ENCODE assay signal across 17 cellular contexts in genomic region chr14:68649461-68650189, GRCh38.
A peak's percentile ranks its signal among the peaks of the same experiment; 100 is the strongest.
DNase-seq lines count a peak whose midpoint lies in the region; ATAC-seq, FAIRE-seq and TF ChIP-seq lines count a peak whose summit lies in the region.
"Had no signal": no experiment of that assay in that cellular context is flagged by ENCODE, and none has a peak within 500 bp of the region (broad histone marks: within the 10 kb centered on the region; RNA-seq: fewer than 3 reads in every experiment).

No MANE protein-coding gene starts in this region.

- TF ChIP-seq CTCF in astrocyte (IDR thresholded peaks at IDR 0.05; ENCODE audit: insufficient read depth, low read depth, low read length) (no peak), hepatocyte (IDR thresholded peaks at IDR 0.05; ENCODE audit: poor library complexity) (no peak), sigmoid colon (IDR thresholded peaks at IDR 0.05) (no peak), WERI-Rb-1 (IDR thresholded peaks at IDR 0.05; ENCODE audit: low read depth, low read length) (no peak)

- no peak for FAIRE-seq in astrocyte (lab: Jason Lieb, UNC)
- FAIRE-seq: islet of Langerhans had no signal

- H3K79me2 ChIP-seq in astrocyte (ENCODE audit: insufficient read depth, low read length) = no peaks in the 10 kb centered on the region
- H3K79me2 ChIP-seq in hepatocyte = no peaks in the 10 kb centered on the region

- H3K9ac ChIP-seq in astrocyte (ENCODE audit: low read length) = no peak overlapping the region

- no peak overlapping the region for H3K4me2 ChIP-seq in astrocyte (ENCODE audit: low read length)
- H3K4me2 ChIP-seq in hepatocyte = no peak overlapping the region

- H4K20me1 ChIP-seq in astrocyte (ENCODE audit: insufficient read depth, low read length) = no peaks in the 10 kb centered on the region
- H4K20me1 ChIP-seq in hepatocyte (ENCODE audit: insufficient read depth, poor library complexity, severe bottlenecking) = no peaks in the 10 kb centered on the region

- no peak overlapping the region for H3K4me3 ChIP-seq in astrocyte (ENCODE audit: insufficient read depth, low read depth, low read length)
- H3K4me3 ChIP-seq in hepatocyte = no peak overlapping the region
- H3K4me3 ChIP-seq in sigmoid colon = no peak overlapping the region
- no peak overlapping the region for H3K4me3 ChIP-seq in WERI-Rb-1 (ENCODE audit: low read depth, low read length)

- WGBS in hepatocyte (ENCODE audit: low lambda C conversion rate, missing lambda C conversion rate) = 88% methylated on average over 8 of the region's 8 CpGs
- 84 to 95% methylated on average over 8 of the region's 8 CpGs for WGBS in sigmoid colon, 2 donors

- TF ChIP-seq EP300 in sigmoid colon (IDR thresholded peaks at IDR 0.05) = no peak

- H3K27ac Mint-ChIP-seq in astrocyte (ENCODE audit: unreplicated experiment) = no peak overlapping the region
- H3K27ac Mint-ChIP-seq: stimulated activated naive CD8-positive, alpha-beta T cell treated with anti-CD3 and anti-CD28 coated beads, Interleukin-15, amount 100 ng/mL, for 72 hours had no signal

- intact Hi-C loops in sigmoid colon (cut with DNase I) = loop anchor here (2.0 to 5.0 kb wide), 2 partner anchors 61 to 102 kb away; no protein-coding TSS in a partner anchor

- no peaks in the 10 kb centered on the region for H3K36me3 Mint-ChIP-seq in astrocyte (ENCODE audit: low read depth, unreplicated experiment)

- H3K9me3 ChIP-seq in astrocyte (ENCODE audit: insufficient read depth, low read depth, low read length) (no peaks in the 10 kb centered on the region), hepatocyte (ENCODE audit: low read depth) (no peaks in the 10 kb centered on the region), sigmoid colon (no peaks in the 10 kb centered on the region), WERI-Rb-1 (ENCODE audit: severe bottlenecking) (no peaks in the 10 kb centered on the region)

- H2AFZ ChIP-seq in astrocyte (ENCODE audit: low read depth, low read length) (no peak overlapping the region), hepatocyte (no peak overlapping the region)

- peaks cover 2% of the 10 kb centered on the region for H3K4me1 Mint-ChIP-seq in astrocyte (ENCODE audit: low read depth, unreplicated experiment)

- H3K27ac ChIP-seq in astrocyte (ENCODE audit: low read depth, low read length) (no peak overlapping the region), hepatocyte (peak overlapping the region; percentile 84), sigmoid colon (peak overlapping the region; percentile 88 to 95 (median 91)), WERI-Rb-1 (no peak overlapping the region)

- peaks cover 7% of the 10 kb centered on the region for H3K27me3 Mint-ChIP-seq in astrocyte (ENCODE audit: low read depth, unreplicated experiment)
- H3K27me3 Mint-ChIP-seq: stimulated activated naive CD8-positive, alpha-beta T cell treated with anti-CD3 and anti-CD28 coated beads, Interleukin-15, amount 100 ng/mL, for 72 hours had no signal

- no peaks in the 10 kb centered on the region for H3K9me2 ChIP-seq in hepatocyte (replicated peaks; ENCODE audit: insufficient read depth)

- ATAC-seq in GM21786 (IDR thresholded peaks at IDR 0.05; ENCODE audit: unreplicated experiment) (no peak), GM21619 (IDR thresholded peaks at IDR 0.05; ENCODE audit: unreplicated experiment) (no peak), HG02840 (IDR thresholded peaks at IDR 0.05; ENCODE audit: low FRiP score, unreplicated experiment) (no peak)
- ATAC-seq: stimulated activated naive CD8-positive, alpha-beta T cell treated with anti-CD3 and anti-CD28 coated beads, Interleukin-15, amount 100 ng/mL, for 72 hours had no signal

- no peak for TF ChIP-seq POLR2A in sigmoid colon (IDR thresholded peaks at IDR 0.05)

- H3K9me3 Mint-ChIP-seq in astrocyte (ENCODE audit: unreplicated experiment) = no peaks in the 10 kb centered on the region
- H3K9me3 Mint-ChIP-seq: stimulated activated naive CD8-positive, alpha-beta T cell treated with anti-CD3 and anti-CD28 coated beads, Interleukin-15, amount 100 ng/mL, for 72 hours had no signal

- H3K4me3 Mint-ChIP-seq in astrocyte (ENCODE audit: unreplicated experiment) = no peak overlapping the region
- H3K4me3 Mint-ChIP-seq: stimulated activated naive CD8-positive, alpha-beta T cell treated with anti-CD3 and anti-CD28 coated beads, Interleukin-15, amount 100 ng/mL, for 72 hours had no signal

- H3K4me1 ChIP-seq in astrocyte (ENCODE audit: insufficient read depth, low read length) (peaks cover 9% of the 10 kb centered on the region), hepatocyte (ENCODE audit: insufficient read depth) (peaks cover 30% of the 10 kb centered on the region), sigmoid colon (peaks cover 0 to 69% (median 52%) of the 10 kb centered on the region in 4 donors)

- H3K27me3 ChIP-seq in astrocyte (ENCODE audit: insufficient read depth, low read length) (no peaks in the 10 kb centered on the region), hepatocyte (no peaks in the 10 kb centered on the region), sigmoid colon (no peaks in the 10 kb centered on the region), WERI-Rb-1 (ENCODE audit: insufficient read depth, low read depth, severe bottlenecking) (no peaks in the 10 kb centered on the region)

- DNase-seq in HCEC 1CT (peak; percentile 76), astrocyte (ENCODE audit: low read depth) (peak; percentile 67), hepatocyte (ENCODE audit: low spot score) (no peak), sigmoid colon (no peak), WERI-Rb-1 (no peak)
- DNase-seq: activated CD4-positive, alpha-beta T cell treated with anti-CD3 and anti-CD28 coated beads, Interleukin-2, amount 50 U/mL, for 1 hour; cerebellar nuclear complex; DMS 273 treated with DMSO at 0.1 percent for 48 hours; Kasumi-1; NCI-H1436 treated with DMSO at 0.1 percent for 48 hours; NCI-H446; Right ventricle myocardium superior; stimulated activated naive CD8-positive, alpha-beta T cell treated with anti-CD3 and anti-CD28 coated beads, Interleukin-15, amount 100 ng/mL, for 72 hours had no signal

- H3K36me3 ChIP-seq in astrocyte (ENCODE audit: insufficient read depth, low read length) (no peaks in the 10 kb centered on the region), hepatocyte (replicated peaks; ENCODE audit: insufficient read depth, low read depth) (no peaks in the 10 kb centered on the region), sigmoid colon (no peaks in the 10 kb centered on the region), WERI-Rb-1 (no peaks in the 10 kb centered on the region)

Comparison
In these comparisons a context has a peak if more than half of its experiments do, and no peak if none do; other contexts are left out.
1. DNase-seq: peak in HCEC 1CT (single experiment) and astrocyte (single experiment); none in hepatocyte (single experiment), sigmoid colon (single experiment) and WERI-Rb-1 (single experiment).
2. H3K27ac ChIP-seq: peak in hepatocyte (single experiment) and sigmoid colon (4 of 4); none in astrocyte (single experiment) and WERI-Rb-1 (single experiment).